Comparison of ENCODE assay signal across 10 cellular contexts in the genomic region with DNA sequence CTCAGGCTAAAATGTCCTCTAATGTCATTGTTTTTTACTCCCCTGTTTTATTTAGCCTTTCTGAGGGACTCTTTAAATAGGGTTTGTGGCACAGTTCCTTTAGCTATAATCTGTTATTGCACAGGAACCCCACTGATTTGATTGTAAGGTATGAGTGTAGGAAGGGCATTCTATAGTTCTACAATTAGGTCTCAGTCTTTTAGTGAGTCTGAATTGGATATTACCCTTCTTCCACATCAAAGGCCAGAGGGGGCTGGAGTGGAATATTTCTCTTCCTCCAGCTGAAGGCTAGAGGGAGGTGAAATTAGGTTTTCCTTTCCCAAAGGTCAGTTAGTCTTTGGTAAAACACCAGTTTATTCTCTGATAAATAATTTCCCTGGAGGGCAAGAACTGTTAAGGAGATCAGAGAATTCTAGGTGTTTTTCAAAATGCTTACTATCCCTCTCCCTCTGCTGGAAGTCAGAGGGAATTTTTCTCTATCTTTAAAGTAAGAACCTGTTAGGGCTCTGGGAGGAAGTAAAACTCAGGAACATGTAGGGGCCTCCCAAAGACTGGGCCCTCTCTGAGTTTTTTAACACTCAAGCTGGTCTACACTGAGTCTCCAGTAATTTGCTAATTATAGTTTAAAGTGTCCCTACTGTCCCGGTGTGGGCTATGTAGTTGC.
DNase-seq lines count a peak whose midpoint lies in the region; ATAC-seq, FAIRE-seq and TF ChIP-seq lines count a peak whose summit lies in the region.
"Had no signal": no experiment of that assay in that cellular context is flagged by ENCODE, and none has a peak within 500 bp of the region (broad histone marks: within the 10 kb centered on the region; RNA-seq: fewer than 3 reads in every experiment).

No MANE protein-coding gene starts in this region.

- no peak for ATAC-seq in HG02884 (IDR thresholded peaks at IDR 0.05; ENCODE audit: unreplicated experiment)
- no peak for ATAC-seq in GM21825 (IDR thresholded peaks at IDR 0.05; ENCODE audit: unreplicated experiment)

- H3K9ac ChIP-seq in liver (ENCODE audit: low read depth in 1 of 2, low read length in 2 of 2) = no peak overlapping the region

- no peak for TF ChIP-seq EP300 in Ishikawa (IDR thresholded peaks at IDR 0.05; ENCODE audit: borderline replicate concordance)

- H3K4me3 ChIP-seq in astrocyte of the spinal cord (ENCODE audit: low read depth, low read length) (no peak overlapping the region), liver (ENCODE audit: low read depth in 1 of 3, low read length in 3 of 3) (no peak overlapping the region)

- TF ChIP-seq RAD21 in Ishikawa (IDR thresholded peaks at IDR 0.05; ENCODE audit: low read depth) (peak; percentile 57), liver (IDR thresholded peaks at IDR 0.05) (peak; percentile 43 to 47)

- FAIRE-seq in RCC 7860 (lab: Jason Lieb, UNC) = no peak

- H3K9me3 ChIP-seq in liver (ENCODE audit: control insufficient read depth in 4 of 4, low read length in 3 of 4) = no peaks in the 10 kb centered on the region

- DNase-seq in COLO829 (ENCODE audit: low spot score) (peak; percentile 13), astrocyte of the spinal cord (ENCODE audit: low read depth, low spot score) (peak; percentile 40), RCC 7860 (ENCODE audit: low spot score) (no peak)
- no peak for DNase-seq in stimulated activated CD4-positive, alpha-beta T cell treated with anti-CD3 and anti-CD28 coated beads, Interleukin-4, amount 100 ng/mL, for 4 hours
- DNase-seq: activated naive CD8-positive, alpha-beta T cell treated with anti-CD3 and anti-CD28 coated beads, Interleukin-2, amount 10 ng/mL, durations not matched to agents 7 days and 5 days; NCI-H2107 had no signal

- no peaks in the 10 kb centered on the region for H3K27me3 ChIP-seq in liver (ENCODE audit: control insufficient read depth in 4 of 4, insufficient read depth in 4 of 4, low read length in 3 of 4)

- H3K4me1 ChIP-seq in liver (ENCODE audit: control insufficient read depth in 4 of 4, insufficient read depth in 4 of 4, low read length in 3 of 4) = no peaks in the 10 kb centered on the region

- H3K27ac ChIP-seq in liver (ENCODE audit: low read depth in 1 of 2, low read length in 2 of 2) = no peak overlapping the region

- in situ Hi-C loops in astrocyte of the spinal cord (cut with HindIII; ENCODE audit: low sequenced_read_pairs) = no loop called here

- WGBS in liver = 51% methylated on average over 1 of the region's 1 CpG

- no peaks in the 10 kb centered on the region for H3K36me3 ChIP-seq in liver (ENCODE audit: control insufficient read depth in 4 of 4, insufficient read depth in 3 of 4, low read depth in 1 of 4, low read length in 3 of 4)

- TF ChIP-seq CTCF in astrocyte of the spinal cord (IDR thresholded peaks at IDR 0.05; ENCODE audit: low read depth, low read length) (peak; percentile 62), liver (IDR thresholded peaks at IDR 0.05; ENCODE audit: low read depth, low read length, missing input control) (peak; percentile 27)

TF ChIP-seq in Ishikawa, 13 proteins besides CTCF, POLR2A, EP300 and RAD21 (continues in another document):
- TF ChIP-seq TCF12 (IDR thresholded peaks at IDR 0.05; ENCODE audit: low read depth) = no peak
- TF ChIP-seq, protein P1, sequence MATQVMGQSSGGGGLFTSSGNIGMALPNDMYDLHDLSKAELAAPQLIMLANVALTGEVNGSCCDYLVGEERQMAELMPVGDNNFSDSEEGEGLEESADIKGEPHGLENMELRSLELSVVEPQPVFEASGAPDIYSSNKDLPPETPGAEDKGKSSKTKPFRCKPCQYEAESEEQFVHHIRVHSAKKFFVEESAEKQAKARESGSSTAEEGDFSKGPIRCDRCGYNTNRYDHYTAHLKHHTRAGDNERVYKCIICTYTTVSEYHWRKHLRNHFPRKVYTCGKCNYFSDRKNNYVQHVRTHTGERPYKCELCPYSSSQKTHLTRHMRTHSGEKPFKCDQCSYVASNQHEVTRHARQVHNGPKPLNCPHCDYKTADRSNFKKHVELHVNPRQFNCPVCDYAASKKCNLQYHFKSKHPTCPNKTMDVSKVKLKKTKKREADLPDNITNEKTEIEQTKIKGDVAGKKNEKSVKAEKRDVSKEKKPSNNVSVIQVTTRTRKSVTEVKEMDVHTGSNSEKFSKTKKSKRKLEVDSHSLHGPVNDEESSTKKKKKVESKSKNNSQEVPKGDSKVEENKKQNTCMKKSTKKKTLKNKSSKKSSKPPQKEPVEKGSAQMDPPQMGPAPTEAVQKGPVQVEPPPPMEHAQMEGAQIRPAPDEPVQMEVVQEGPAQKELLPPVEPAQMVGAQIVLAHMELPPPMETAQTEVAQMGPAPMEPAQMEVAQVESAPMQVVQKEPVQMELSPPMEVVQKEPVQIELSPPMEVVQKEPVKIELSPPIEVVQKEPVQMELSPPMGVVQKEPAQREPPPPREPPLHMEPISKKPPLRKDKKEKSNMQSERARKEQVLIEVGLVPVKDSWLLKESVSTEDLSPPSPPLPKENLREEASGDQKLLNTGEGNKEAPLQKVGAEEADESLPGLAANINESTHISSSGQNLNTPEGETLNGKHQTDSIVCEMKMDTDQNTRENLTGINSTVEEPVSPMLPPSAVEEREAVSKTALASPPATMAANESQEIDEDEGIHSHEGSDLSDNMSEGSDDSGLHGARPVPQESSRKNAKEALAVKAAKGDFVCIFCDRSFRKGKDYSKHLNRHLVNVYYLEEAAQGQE (IDR thresholded peaks at IDR 0.05; ENCODE audit: low read depth) = no peak
- TF ChIP-seq, protein P2, sequence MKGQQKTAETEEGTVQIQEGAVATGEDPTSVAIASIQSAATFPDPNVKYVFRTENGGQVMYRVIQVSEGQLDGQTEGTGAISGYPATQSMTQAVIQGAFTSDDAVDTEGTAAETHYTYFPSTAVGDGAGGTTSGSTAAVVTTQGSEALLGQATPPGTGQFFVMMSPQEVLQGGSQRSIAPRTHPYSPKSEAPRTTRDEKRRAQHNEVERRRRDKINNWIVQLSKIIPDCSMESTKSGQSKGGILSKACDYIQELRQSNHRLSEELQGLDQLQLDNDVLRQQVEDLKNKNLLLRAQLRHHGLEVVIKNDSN (IDR thresholded peaks at IDR 0.05) = no peak
- no peak for TF ChIP-seq TAF1 (IDR thresholded peaks at IDR 0.05; ENCODE audit: low read depth)
- TF ChIP-seq ZBTB7A (IDR thresholded peaks at IDR 0.05; ENCODE audit: low read depth) = no peak
- TF ChIP-seq, protein P3, sequence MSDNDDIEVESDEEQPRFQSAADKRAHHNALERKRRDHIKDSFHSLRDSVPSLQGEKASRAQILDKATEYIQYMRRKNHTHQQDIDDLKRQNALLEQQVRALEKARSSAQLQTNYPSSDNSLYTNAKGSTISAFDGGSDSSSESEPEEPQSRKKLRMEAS (IDR thresholded peaks at IDR 0.05) = no peak
- TF ChIP-seq YY1 (IDR thresholded peaks at IDR 0.05; ENCODE audit: low read depth) = no peak
- no peak for TF ChIP-seq FOXM1 (IDR thresholded peaks at IDR 0.05; ENCODE audit: borderline replicate concordance, low read depth)
- no peak for TF ChIP-seq CREB1 (IDR thresholded peaks at IDR 0.05; ENCODE audit: low read depth)
- TF ChIP-seq EGR1 (IDR thresholded peaks at IDR 0.05) = no peak
- TF ChIP-seq NFIC (IDR thresholded peaks at IDR 0.05) = no peak

TF ChIP-seq in liver, 16 proteins besides CTCF, POLR2A, EP300 and RAD21 (continues in another document):
- TF ChIP-seq RXRA (IDR thresholded peaks at IDR 0.05) = no peak
- TF ChIP-seq FOXA1 (IDR thresholded peaks at IDR 0.05) = no peak
- TF ChIP-seq, protein P3 (IDR thresholded peaks at IDR 0.05) = no peak
- TF ChIP-seq, protein P4, sequence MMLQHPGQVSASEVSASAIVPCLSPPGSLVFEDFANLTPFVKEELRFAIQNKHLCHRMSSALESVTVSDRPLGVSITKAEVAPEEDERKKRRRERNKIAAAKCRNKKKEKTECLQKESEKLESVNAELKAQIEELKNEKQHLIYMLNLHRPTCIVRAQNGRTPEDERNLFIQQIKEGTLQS (IDR thresholded peaks at IDR 0.05) = no peak
- TF ChIP-seq, protein P5, sequence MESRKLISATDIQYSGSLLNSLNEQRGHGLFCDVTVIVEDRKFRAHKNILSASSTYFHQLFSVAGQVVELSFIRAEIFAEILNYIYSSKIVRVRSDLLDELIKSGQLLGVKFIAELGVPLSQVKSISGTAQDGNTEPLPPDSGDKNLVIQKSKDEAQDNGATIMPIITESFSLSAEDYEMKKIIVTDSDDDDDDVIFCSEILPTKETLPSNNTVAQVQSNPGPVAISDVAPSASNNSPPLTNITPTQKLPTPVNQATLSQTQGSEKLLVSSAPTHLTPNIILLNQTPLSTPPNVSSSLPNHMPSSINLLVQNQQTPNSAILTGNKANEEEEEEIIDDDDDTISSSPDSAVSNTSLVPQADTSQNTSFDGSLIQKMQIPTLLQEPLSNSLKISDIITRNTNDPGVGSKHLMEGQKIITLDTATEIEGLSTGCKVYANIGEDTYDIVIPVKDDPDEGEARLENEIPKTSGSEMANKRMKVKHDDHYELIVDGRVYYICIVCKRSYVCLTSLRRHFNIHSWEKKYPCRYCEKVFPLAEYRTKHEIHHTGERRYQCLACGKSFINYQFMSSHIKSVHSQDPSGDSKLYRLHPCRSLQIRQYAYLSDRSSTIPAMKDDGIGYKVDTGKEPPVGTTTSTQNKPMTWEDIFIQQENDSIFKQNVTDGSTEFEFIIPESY (IDR thresholded peaks at IDR 0.05) = no peak
- TF ChIP-seq TAF1 (conservative IDR thresholded peaks at IDR 0.05) = no peak
- no peak for TF ChIP-seq FOXA2 (IDR thresholded peaks at IDR 0.05)
- no peak for TF ChIP-seq HNF4G (IDR thresholded peaks at IDR 0.05)
- no peak for TF ChIP-seq SP1 (IDR thresholded peaks at IDR 0.05)

Comparison
In these comparisons a context has a peak if more than half of its experiments do, and no peak if none do; other contexts are left out.
1. DNase-seq: peak in COLO829 (single experiment) and astrocyte of the spinal cord (single experiment); none in RCC 7860 (single experiment) and stimulated activated CD4-positive, alpha-beta T cell treated with anti-CD3 and anti-CD28 coated beads, Interleukin-4, amount 100 ng/mL, for 4 hours (0 of 2).